In genomic region chr20:33686008-33686983, GRCh38 we compare ENCODE assay signal across 8 cellular contexts. TPM values are rescaled to one million over a fixed set of nuclear protein-coding genes. Genes with fewer than 3 reads are reported as not detected.
DNase-seq lines count a peak whose midpoint lies in the region; ATAC-seq and TF ChIP-seq lines count a peak whose summit lies in the region.

A gene with protein sequence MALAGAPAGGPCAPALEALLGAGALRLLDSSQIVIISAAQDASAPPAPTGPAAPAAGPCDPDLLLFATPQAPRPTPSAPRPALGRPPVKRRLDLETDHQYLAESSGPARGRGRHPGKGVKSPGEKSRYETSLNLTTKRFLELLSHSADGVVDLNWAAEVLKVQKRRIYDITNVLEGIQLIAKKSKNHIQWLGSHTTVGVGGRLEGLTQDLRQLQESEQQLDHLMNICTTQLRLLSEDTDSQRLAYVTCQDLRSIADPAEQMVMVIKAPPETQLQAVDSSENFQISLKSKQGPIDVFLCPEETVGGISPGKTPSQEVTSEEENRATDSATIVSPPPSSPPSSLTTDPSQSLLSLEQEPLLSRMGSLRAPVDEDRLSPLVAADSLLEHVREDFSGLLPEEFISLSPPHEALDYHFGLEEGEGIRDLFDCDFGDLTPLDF (minus strand): TSS chr20:33686385. CDS start chr20:33686264, 121 bp downstream.

- TF ChIP-seq RAD21 in IMR-90 (IDR thresholded peaks at IDR 0.05; ENCODE audit: low read length): no peak

- peak within 1 kb of the TSS; percentile 74 for H3K4ac ChIP-seq in IMR-90 (ENCODE audit: low read depth, low read length)

- ATAC-seq in GM21529 (IDR thresholded peaks at IDR 0.05; ENCODE audit: unreplicated experiment): peak; percentile 79
- ATAC-seq in IMR-90 (ENCODE audit: low read depth): peak; percentile 100

- peak within 1 kb of the TSS; percentile 92 for H4K5ac ChIP-seq in IMR-90 (ENCODE audit: low read depth, low read length)

- peak; percentile 90 for DNase-seq in DMS153 (lab: John Stamatoyannopoulos, UW)
- DNase-seq in IMR-90: peak; percentile 84
- peak; percentile 93 for DNase-seq in activated CD8-positive, alpha-beta memory T cell treated with anti-CD3 and anti-CD28 coated beads, Interleukin-2, amount 50 U/mL, for 4 hours
- peak; percentile 98 for DNase-seq in endothelial cell (ENCODE audit: low spot score)
- DNase-seq in middle frontal gyrus (ENCODE audit: extremely low spot score, low spot score): peak; percentile 93
- DNase-seq in stimulated activated CD8-positive, alpha-beta memory T cell treated with anti-CD3 and anti-CD28 coated beads, Interleukin-2, amount 100 ng/mL, for 1 hour (ENCODE audit: low read depth in 2 of 2): peak; percentile 88 to 89

- H3K27me3 Mint-ChIP-seq in endothelial cell (ENCODE audit: unreplicated experiment): peaks cover 1% of the 10 kb centered on the region

- H2BK15ac ChIP-seq in IMR-90 (ENCODE audit: low read depth, low read length): no peak within 1 kb of the TSS

- WGBS in IMR-90 (ENCODE audit: extremely low coverage in 2 of 2, insufficient read length in 1 of 2), 2 experiments: 0% methylated on average over 73 of the region's 115 CpGs; no CpG with 5 or more reads in 1 of the 2 experiments

- BruUV-seq in IMR-90 (replicated peaks; lab: Mats Ljungman, UMichigan): no TSS peak

- TF ChIP-seq CTCF in IMR-90 (conservative IDR thresholded peaks at IDR 0.05; ENCODE audit: low read depth, low read length) (peak; percentile 30; the same call in 1 of the 2 replicates), OCI-LY3 (IDR thresholded peaks at IDR 0.05; ENCODE audit: low read depth, low read length) (peak; percentile 33), endothelial cell (IDR thresholded peaks at IDR 0.05; ENCODE audit: unreplicated experiment) (peak; percentile 34)

- no peaks in the 10 kb centered on the region for H3K36me3 ChIP-seq in IMR-90 (ENCODE audit: control insufficient read depth, insufficient read depth, low read length)
- peaks cover 23% of the 10 kb centered on the region for H3K36me3 ChIP-seq in OCI-LY3 (replicated peaks; ENCODE audit: low read depth, low read length)

- H3K27me3 ChIP-seq in IMR-90 (ENCODE audit: control insufficient read depth, insufficient read depth, low read length): no peaks in the 10 kb centered on the region
- no peaks in the 10 kb centered on the region for H3K27me3 ChIP-seq in OCI-LY3 (ENCODE audit: low read depth, low read length)

- peak within 1 kb of the TSS; percentile 83 for H3K4me3 Mint-ChIP-seq in endothelial cell (ENCODE audit: unreplicated experiment)

- POLR2A ChIA-PET in IMR-90 (lab: Charles Lee; ENCODE audit: unreplicated experiment): no interaction called here

- CTCF ChIA-PET in IMR-90 (lab: Yijun Ruan, JAX): no interaction called here

- no peak within 1 kb of the TSS for H3K18ac ChIP-seq in IMR-90 (ENCODE audit: low read depth, low read length)

- H3K79me2 ChIP-seq in OCI-LY3 (ENCODE audit: low read length): peaks cover 48% of the 10 kb centered on the region

- peaks cover 7 to 34% of the 10 kb centered on the region in 2 experiments; a peak in 2 of 4 replicates for H3K79me1 ChIP-seq in IMR-90 (ENCODE audit: low read depth in 1 of 2, low read length in 2 of 2)

- peak within 1 kb of the TSS; percentile 40 for H3K27ac Mint-ChIP-seq in endothelial cell (ENCODE audit: unreplicated experiment)

- peak within 1 kb of the TSS; percentile 92 for H2AK9ac ChIP-seq in IMR-90 (replicated peaks; ENCODE audit: low read depth, low read length, poor library complexity)

- H3K4me1 Mint-ChIP-seq in endothelial cell (ENCODE audit: unreplicated experiment): peaks cover 7% of the 10 kb centered on the region

- H3K9me1 ChIP-seq in IMR-90 (ENCODE audit: insufficient read depth, low read length): 0 out of 2 replicates have a peak, but pooled peaks cover 13% of the 10 kb centered on the region

- H4K20me1 ChIP-seq in IMR-90 (ENCODE audit: insufficient read depth, low read length): peaks cover 8% of the 10 kb centered on the region; the same call in 1 of the 2 replicates
- H4K20me1 ChIP-seq in OCI-LY3 (ENCODE audit: insufficient read depth, low read length): peaks cover 37% of the 10 kb centered on the region

- no peaks in the 10 kb centered on the region for H3K9me3 Mint-ChIP-seq in endothelial cell (ENCODE audit: unreplicated experiment)

- H3K9ac ChIP-seq in IMR-90 (ENCODE audit: low read depth, low read length) (peak within 1 kb of the TSS; percentile 81), OCI-LY3 (ENCODE audit: low read length) (peak within 1 kb of the TSS; percentile 96)

- intact Hi-C loops in IMR-90 (cut with micrococcal nuclease): no loop called here

- H3K14ac ChIP-seq in IMR-90 (replicated peaks; ENCODE audit: low read depth, low read length): peak within 1 kb of the TSS; percentile 91

- H3K56ac ChIP-seq in IMR-90 (ENCODE audit: extremely low read depth, insufficient read depth, low read length): no peak within 1 kb of the TSS

- H2AK5ac ChIP-seq in IMR-90 (ENCODE audit: low read depth, low read length): peak within 1 kb of the TSS; percentile 65

- H3K4me3 ChIP-seq in IMR-90 (ENCODE audit: insufficient read depth, low read depth, low read length) (peak within 1 kb of the TSS; percentile 52), OCI-LY3 (ENCODE audit: low read length) (peak within 1 kb of the TSS; percentile 96)

- H2AFZ ChIP-seq in IMR-90 (replicated peaks; ENCODE audit: low read length, poor library complexity) (peak within 1 kb of the TSS; percentile 93), OCI-LY3 (ENCODE audit: low read depth, low read length) (peak within 1 kb of the TSS; percentile 99)

- peak within 1 kb of the TSS; percentile 95 for H3K4me2 ChIP-seq in IMR-90 (ENCODE audit: low read depth, low read length)
- H3K4me2 ChIP-seq in OCI-LY3 (ENCODE audit: low read length): peak within 1 kb of the TSS; percentile 99

- H2BK5ac ChIP-seq in IMR-90 (ENCODE audit: low read depth, low read length, poor library complexity, severe bottlenecking): no peak within 1 kb of the TSS

- dilution Hi-C loops in IMR-90 (cut with HindIII; ENCODE audit: low sequenced_read_pairs, unreplicated experiment): no loop called here

- peak within 1 kb of the TSS; percentile 82 for H3K23ac ChIP-seq in IMR-90 (ENCODE audit: low read depth, low read length)

- no peaks in the 10 kb centered on the region for H3K9me3 ChIP-seq in IMR-90 (ENCODE audit: control insufficient read depth, insufficient read depth, low read length)
- H3K9me3 ChIP-seq in OCI-LY3 (ENCODE audit: insufficient read depth, low read length): no peaks in the 10 kb centered on the region

- 0 out of 2 replicates have a peak within 1 kb of the TSS, but pooled peaks have one; percentile 50 for H4K91ac ChIP-seq in IMR-90 (ENCODE audit: insufficient read depth, low read depth, low read length)

- H3K27ac ChIP-seq in IMR-90 (ENCODE audit: insufficient read depth, low read length): peak within 1 kb of the TSS; percentile 49; the same call in 1 of the 2 replicates
- peak within 1 kb of the TSS; percentile 89 for H3K27ac ChIP-seq in OCI-LY3 (ENCODE audit: low read length)

- no peaks in the 10 kb centered on the region for H3K36me3 Mint-ChIP-seq in endothelial cell (ENCODE audit: low read depth, unreplicated experiment)

- H3K4me1 ChIP-seq in IMR-90 (ENCODE audit: control insufficient read depth, insufficient read depth, low read length) (peaks cover 9% of the 10 kb centered on the region), OCI-LY3 (ENCODE audit: low read length) (peaks cover 45% of the 10 kb centered on the region)

- TF ChIP-seq POLR2A in IMR-90 (IDR thresholded peaks at IDR 0.05; ENCODE audit: low read depth, low read length): no peak

- in situ Hi-C loops in IMR-90 (cut with MboI; ENCODE audit: low sequenced_read_pairs): no loop called here

- H4K8ac ChIP-seq in IMR-90 (ENCODE audit: low read depth in 2 of 2, low read length in 2 of 2): peak within 1 kb of the TSS; percentile 93 to 96

- H2BK120ac ChIP-seq in IMR-90 (ENCODE audit: low read depth, low read length): no peak within 1 kb of the TSS

- H2BK20ac ChIP-seq in IMR-90 (ENCODE audit: low read depth, low read length): no peak within 1 kb of the TSS

TF ChIP-seq in IMR-90, 13 proteins besides CTCF, POLR2A, EP300 and RAD21:
- TF ChIP-seq, protein P1, sequence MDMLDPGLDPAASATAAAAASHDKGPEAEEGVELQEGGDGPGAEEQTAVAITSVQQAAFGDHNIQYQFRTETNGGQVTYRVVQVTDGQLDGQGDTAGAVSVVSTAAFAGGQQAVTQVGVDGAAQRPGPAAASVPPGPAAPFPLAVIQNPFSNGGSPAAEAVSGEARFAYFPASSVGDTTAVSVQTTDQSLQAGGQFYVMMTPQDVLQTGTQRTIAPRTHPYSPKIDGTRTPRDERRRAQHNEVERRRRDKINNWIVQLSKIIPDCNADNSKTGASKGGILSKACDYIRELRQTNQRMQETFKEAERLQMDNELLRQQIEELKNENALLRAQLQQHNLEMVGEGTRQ (IDR thresholded peaks at IDR 0.05; ENCODE audit: low read depth, low read length): peak; percentile 86
- TF ChIP-seq MAZ (IDR thresholded peaks at IDR 0.05; ENCODE audit: borderline replicate concordance, low read depth, low read length): peak; percentile 63; the same call in 1 of the 2 replicates
- no peak for TF ChIP-seq NFE2L2 (IDR thresholded peaks at IDR 0.05; ENCODE audit: low read depth, low read length)
TF ChIP-seq in IMR-90: peak in this region for 2.

RNA-seq across cellular contexts. Expression of the gene that starts here (rescaled TPM):
- total RNA-seq in IMR-90 (2012; rRNA removed) (10.6 and 10.9 TPM in 2 replicates), endothelial cell (ENCODE audit: unreplicated experiment) (6.7 TPM)
- 14.0 and 14.6 TPM in 2 replicates for polyA plus RNA-seq in IMR-90 (2012; rRNA removed)
- 9.9 and 10.2 TPM in 2 replicates for polyA plus RNA-seq in IMR-90 (2012; cell fraction: cytosol; rRNA removed)
- polyA plus RNA-seq in IMR-90 (2012; cell fraction: nucleus; rRNA removed; ENCODE audit: low replicate concordance): 13.7 and 30.1 TPM in 2 replicates

Comparison
In these comparisons a context has a peak if more than half of its experiments do, and no peak if none do; other contexts are left out.
1. Peak in every context shown above with its lines: DNase-seq, ATAC-seq, H3K4me3 ChIP-seq and H3K27ac ChIP-seq.